ENCODE assay signal across 1 cellular context in the genomic region with DNA sequence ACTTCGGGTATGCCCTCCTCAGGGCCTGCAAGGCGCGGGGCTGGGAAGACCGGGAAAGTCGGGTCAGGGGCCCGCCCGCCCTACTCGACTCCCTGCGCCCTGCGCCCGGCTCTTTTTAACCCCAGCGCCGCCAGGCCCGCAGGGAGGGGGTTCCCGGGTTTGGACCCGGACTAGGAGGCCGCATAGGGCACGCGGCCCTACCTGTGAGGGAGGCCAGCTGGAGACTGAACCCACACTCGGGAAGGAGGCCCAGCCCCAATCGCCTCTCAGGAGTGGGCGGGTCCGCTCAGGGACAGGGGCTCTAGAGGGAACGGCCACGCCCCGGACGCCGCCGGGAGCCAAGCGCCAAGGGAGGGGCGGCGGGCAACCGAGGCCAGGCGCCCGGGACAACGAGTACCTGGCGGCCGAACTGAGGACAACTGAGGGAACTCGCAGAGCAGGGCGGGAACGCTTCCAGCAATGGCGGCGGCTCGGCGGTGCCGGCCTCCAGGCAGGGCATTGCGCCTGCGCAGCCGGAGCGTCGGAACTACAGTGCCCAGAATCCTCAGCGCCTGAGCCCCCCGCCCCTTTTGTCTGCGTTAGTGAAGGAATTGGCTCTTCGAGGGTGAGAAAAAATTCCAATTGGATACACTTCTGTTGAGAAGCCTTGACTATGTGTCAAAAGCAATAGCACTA.
TF ChIP-seq lines count a peak whose summit lies in the region.

Gene ZNF624, minus strand, starts transcription at position 484 of the 675 bp plus-strand sequence.

TF ChIP-seq in WTC11, 78 proteins besides CTCF, POLR2A, EP300 and RAD21 (continued from another document):
- TF ChIP-seq, protein P1, sequence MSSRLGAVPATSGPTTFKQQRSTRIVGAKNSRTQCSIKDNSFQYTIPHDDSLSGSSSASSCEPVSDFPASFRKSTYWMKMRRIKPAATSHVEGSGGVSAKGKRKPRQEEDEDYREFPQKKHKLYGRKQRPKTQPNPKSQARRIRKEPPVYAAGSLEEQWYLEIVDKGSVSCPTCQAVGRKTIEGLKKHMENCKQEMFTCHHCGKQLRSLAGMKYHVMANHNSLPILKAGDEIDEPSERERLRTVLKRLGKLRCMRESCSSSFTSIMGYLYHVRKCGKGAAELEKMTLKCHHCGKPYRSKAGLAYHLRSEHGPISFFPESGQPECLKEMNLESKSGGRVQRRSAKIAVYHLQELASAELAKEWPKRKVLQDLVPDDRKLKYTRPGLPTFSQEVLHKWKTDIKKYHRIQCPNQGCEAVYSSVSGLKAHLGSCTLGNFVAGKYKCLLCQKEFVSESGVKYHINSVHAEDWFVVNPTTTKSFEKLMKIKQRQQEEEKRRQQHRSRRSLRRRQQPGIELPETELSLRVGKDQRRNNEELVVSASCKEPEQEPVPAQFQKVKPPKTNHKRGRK (CRISPR knock-in tag; IDR thresholded peaks at IDR 0.05; ENCODE audit: borderline replicate concordance), result 0 out of 2 replicates have a peak, but pooled peaks have one; percentile 13
- TF ChIP-seq, protein P2, sequence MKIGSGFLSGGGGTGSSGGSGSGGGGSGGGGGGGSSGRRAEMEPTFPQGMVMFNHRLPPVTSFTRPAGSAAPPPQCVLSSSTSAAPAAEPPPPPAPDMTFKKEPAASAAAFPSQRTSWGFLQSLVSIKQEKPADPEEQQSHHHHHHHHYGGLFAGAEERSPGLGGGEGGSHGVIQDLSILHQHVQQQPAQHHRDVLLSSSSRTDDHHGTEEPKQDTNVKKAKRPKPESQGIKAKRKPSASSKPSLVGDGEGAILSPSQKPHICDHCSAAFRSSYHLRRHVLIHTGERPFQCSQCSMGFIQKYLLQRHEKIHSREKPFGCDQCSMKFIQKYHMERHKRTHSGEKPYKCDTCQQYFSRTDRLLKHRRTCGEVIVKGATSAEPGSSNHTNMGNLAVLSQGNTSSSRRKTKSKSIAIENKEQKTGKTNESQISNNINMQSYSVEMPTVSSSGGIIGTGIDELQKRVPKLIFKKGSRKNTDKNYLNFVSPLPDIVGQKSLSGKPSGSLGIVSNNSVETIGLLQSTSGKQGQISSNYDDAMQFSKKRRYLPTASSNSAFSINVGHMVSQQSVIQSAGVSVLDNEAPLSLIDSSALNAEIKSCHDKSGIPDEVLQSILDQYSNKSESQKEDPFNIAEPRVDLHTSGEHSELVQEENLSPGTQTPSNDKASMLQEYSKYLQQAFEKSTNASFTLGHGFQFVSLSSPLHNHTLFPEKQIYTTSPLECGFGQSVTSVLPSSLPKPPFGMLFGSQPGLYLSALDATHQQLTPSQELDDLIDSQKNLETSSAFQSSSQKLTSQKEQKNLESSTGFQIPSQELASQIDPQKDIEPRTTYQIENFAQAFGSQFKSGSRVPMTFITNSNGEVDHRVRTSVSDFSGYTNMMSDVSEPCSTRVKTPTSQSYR (CRISPR knock-in tag; IDR thresholded peaks at IDR 0.05), result peak; percentile 11; the same call in 1 of the 2 replicates
- peak; percentile 47; the same call in 1 of the 2 replicates for TF ChIP-seq SMAD3 (CRISPR knock-in tag; IDR thresholded peaks at IDR 0.05; ENCODE audit: borderline replicate concordance)
- TF ChIP-seq TCF7 (CRISPR knock-in tag; IDR thresholded peaks at IDR 0.05; ENCODE audit: low read depth), result 0 out of 2 replicates have a peak, but pooled peaks have one; percentile 24
- TF ChIP-seq, protein P3, sequence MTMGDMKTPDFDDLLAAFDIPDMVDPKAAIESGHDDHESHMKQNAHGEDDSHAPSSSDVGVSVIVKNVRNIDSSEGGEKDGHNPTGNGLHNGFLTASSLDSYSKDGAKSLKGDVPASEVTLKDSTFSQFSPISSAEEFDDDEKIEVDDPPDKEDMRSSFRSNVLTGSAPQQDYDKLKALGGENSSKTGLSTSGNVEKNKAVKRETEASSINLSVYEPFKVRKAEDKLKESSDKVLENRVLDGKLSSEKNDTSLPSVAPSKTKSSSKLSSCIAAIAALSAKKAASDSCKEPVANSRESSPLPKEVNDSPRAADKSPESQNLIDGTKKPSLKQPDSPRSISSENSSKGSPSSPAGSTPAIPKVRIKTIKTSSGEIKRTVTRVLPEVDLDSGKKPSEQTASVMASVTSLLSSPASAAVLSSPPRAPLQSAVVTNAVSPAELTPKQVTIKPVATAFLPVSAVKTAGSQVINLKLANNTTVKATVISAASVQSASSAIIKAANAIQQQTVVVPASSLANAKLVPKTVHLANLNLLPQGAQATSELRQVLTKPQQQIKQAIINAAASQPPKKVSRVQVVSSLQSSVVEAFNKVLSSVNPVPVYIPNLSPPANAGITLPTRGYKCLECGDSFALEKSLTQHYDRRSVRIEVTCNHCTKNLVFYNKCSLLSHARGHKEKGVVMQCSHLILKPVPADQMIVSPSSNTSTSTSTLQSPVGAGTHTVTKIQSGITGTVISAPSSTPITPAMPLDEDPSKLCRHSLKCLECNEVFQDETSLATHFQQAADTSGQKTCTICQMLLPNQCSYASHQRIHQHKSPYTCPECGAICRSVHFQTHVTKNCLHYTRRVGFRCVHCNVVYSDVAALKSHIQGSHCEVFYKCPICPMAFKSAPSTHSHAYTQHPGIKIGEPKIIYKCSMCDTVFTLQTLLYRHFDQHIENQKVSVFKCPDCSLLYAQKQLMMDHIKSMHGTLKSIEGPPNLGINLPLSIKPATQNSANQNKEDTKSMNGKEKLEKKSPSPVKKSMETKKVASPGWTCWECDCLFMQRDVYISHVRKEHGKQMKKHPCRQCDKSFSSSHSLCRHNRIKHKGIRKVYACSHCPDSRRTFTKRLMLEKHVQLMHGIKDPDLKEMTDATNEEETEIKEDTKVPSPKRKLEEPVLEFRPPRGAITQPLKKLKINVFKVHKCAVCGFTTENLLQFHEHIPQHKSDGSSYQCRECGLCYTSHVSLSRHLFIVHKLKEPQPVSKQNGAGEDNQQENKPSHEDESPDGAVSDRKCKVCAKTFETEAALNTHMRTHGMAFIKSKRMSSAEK (CRISPR knock-in tag; IDR thresholded peaks at IDR 0.05; ENCODE audit: borderline replicate concordance), result no peak
- 0 out of 2 replicates have a peak, but pooled peaks have one; percentile 37 for TF ChIP-seq ZNF138 (CRISPR knock-in tag; conservative IDR thresholded peaks at IDR 0.05)
- TF ChIP-seq E2F4 (CRISPR knock-in tag; IDR thresholded peaks at IDR 0.05; ENCODE audit: borderline replicate concordance, low read depth), result peak; percentile 44; the same call in 1 of the 2 replicates
